In genomic region chr6:75458895-75459294, GRCh38 we compare ENCODE assay signal across 16 cellular contexts. TPM values are rescaled to one million over a fixed set of nuclear protein-coding genes. Genes with fewer than 3 reads are reported as not detected.
DNase-seq lines count a peak whose midpoint lies in the region; ATAC-seq and TF ChIP-seq lines count a peak whose summit lies in the region.
"Had no signal": no experiment of that assay in that cellular context is flagged by ENCODE, and none has a peak within 500 bp of the region (broad histone marks: within the 10 kb centered on the region; RNA-seq: fewer than 3 reads in every experiment).

No MANE protein-coding gene starts in this region.

- no peaks in the 10 kb centered on the region for H3K27me3 ChIP-seq in muscle layer of colon (ENCODE audit: control insufficient read depth in 1 of 2, insufficient read depth in 2 of 2, low read length in 2 of 2)
- no peaks in the 10 kb centered on the region for H3K27me3 ChIP-seq in aorta (ENCODE audit: control insufficient read depth in 1 of 2, insufficient read depth in 2 of 2, low read length in 1 of 2)

- no peaks in the 10 kb centered on the region for H3K9me3 Mint-ChIP-seq in T-cell
- H3K9me3 Mint-ChIP-seq: activated naive CD8-positive, alpha-beta T cell treated with anti-CD3 and anti-CD28 coated beads, Interleukin-2, amount 10 ng/mL, durations not matched to agents 7 days and 5 days; dendritic cell treated with granulocyte-macrophage colony-stimulating factor and Interleukin-4, amounts not matched to agents 40 ng/mL and 50 ng/mL, for 4 days; stimulated activated naive CD8-positive, alpha-beta T cell treated with anti-CD3 and anti-CD28 coated beads, Interleukin-15, amount 100 ng/mL, for 72 hours had no signal

- no peaks in the 10 kb centered on the region for H3K36me3 Mint-ChIP-seq in T-cell
- H3K36me3 Mint-ChIP-seq: activated naive CD8-positive, alpha-beta T cell treated with anti-CD3 and anti-CD28 coated beads, Interleukin-2, amount 10 ng/mL, durations not matched to agents 7 days and 5 days; naive B cell had no signal

- ATAC-seq in aorta (ENCODE audit: low FRiP score) (peak; percentile 79), T-cell (replicated peaks in 1 of 4) (no peak), HG03039 (IDR thresholded peaks at IDR 0.05; ENCODE audit: unreplicated experiment) (no peak)
- ATAC-seq: stimulated activated naive CD8-positive, alpha-beta T cell treated with anti-CD3 and anti-CD28 coated beads, Interleukin-15, amount 100 ng/mL, for 72 hours had no signal

- H3K36me3 ChIP-seq in muscle layer of colon (ENCODE audit: insufficient read depth, low read length) (no peaks in the 10 kb centered on the region), aorta (ENCODE audit: control insufficient read depth in 1 of 2, insufficient read depth in 2 of 2, low read length in 1 of 2) (no peaks in the 10 kb centered on the region)

- TF ChIP-seq CTCF in fibroblast of mammary gland (conservative IDR thresholded peaks at IDR 0.05; ENCODE audit: control insufficient read depth, insufficient read depth, low read depth, low read length): no peak

- H3K4me1 Mint-ChIP-seq in T-cell: no peaks in the 10 kb centered on the region
- H3K4me1 Mint-ChIP-seq: activated naive CD8-positive, alpha-beta T cell treated with anti-CD3 and anti-CD28 coated beads, Interleukin-2, amount 10 ng/mL, durations not matched to agents 7 days and 5 days; naive B cell; stimulated activated naive CD8-positive, alpha-beta T cell treated with anti-CD3 and anti-CD28 coated beads, Interleukin-15, amount 100 ng/mL, for 72 hours had no signal

- DNase-seq in SK-MEL-5 (ENCODE audit: low read depth, low spot score): peak; percentile 80
- DNase-seq in fibroblast of mammary gland (ENCODE audit: low read depth): peak; percentile 94
- DNase-seq in aorta: no peak
- DNase-seq in T-cell: no peak
- no peak for DNase-seq in stimulated activated CD4-positive, alpha-beta T cell treated with anti-CD3 and anti-CD28 coated beads, Interleukin-4, amount 100 ng/mL, for 4 hours
- DNase-seq: activated CD4-positive, alpha-beta T cell treated with anti-CD3 and anti-CD28 coated beads for 1 hour; activated naive CD8-positive, alpha-beta T cell treated with anti-CD3 and anti-CD28 coated beads, Interleukin-2, amount 10 ng/mL, durations not matched to agents 7 days and 5 days; activated T-cell treated with anti-CD3 and anti-CD28 coated beads for 4 hours; Caco-2; HCEC 1CT; naive B cell; stimulated activated naive CD8-positive, alpha-beta T cell treated with anti-CD3 and anti-CD28 coated beads, Interleukin-15, amount 100 ng/mL, for 72 hours had no signal

- H3K9me3 ChIP-seq in muscle layer of colon (ENCODE audit: low read length) (no peaks in the 10 kb centered on the region), aorta (ENCODE audit: control insufficient read depth, low read length) (no peaks in the 10 kb centered on the region)
- H3K9me3 ChIP-seq: Caco-2 had no signal

- intact Hi-C loops in aorta (cut with DNase I): no loop called here

- H3K27ac Mint-ChIP-seq in T-cell: no peak overlapping the region
- H3K27ac Mint-ChIP-seq: activated naive CD8-positive, alpha-beta T cell treated with anti-CD3 and anti-CD28 coated beads, Interleukin-2, amount 10 ng/mL, durations not matched to agents 7 days and 5 days; dendritic cell treated with granulocyte-macrophage colony-stimulating factor and Interleukin-4, amounts not matched to agents 40 ng/mL and 50 ng/mL, for 4 days; naive B cell; stimulated activated naive CD8-positive, alpha-beta T cell treated with anti-CD3 and anti-CD28 coated beads, Interleukin-15, amount 100 ng/mL, for 72 hours had no signal

- H3K27ac ChIP-seq in muscle layer of colon (ENCODE audit: low read depth, low read length) (peak overlapping the region; percentile 57), aorta (ENCODE audit: low read depth in 1 of 2, low read length in 2 of 2) (peak overlapping the region in 1 of 2 donors; percentile 67)

- H3K4me1 ChIP-seq in muscle layer of colon (ENCODE audit: insufficient read depth, low read length) (peaks cover 42% of the 10 kb centered on the region), aorta (ENCODE audit: control insufficient read depth in 1 of 2, insufficient read depth in 2 of 2, low read length in 2 of 2) (peaks cover 3 to 8% of the 10 kb centered on the region in 2 donors)
- H3K4me1 ChIP-seq: Caco-2 had no signal

- H3K27me3 Mint-ChIP-seq in T-cell: no peaks in the 10 kb centered on the region
- H3K27me3 Mint-ChIP-seq: stimulated activated naive CD8-positive, alpha-beta T cell treated with anti-CD3 and anti-CD28 coated beads, Interleukin-15, amount 100 ng/mL, for 72 hours had no signal

- WGBS in aorta, 2 donors: 12 to 15% methylated on average over 4 of the region's 4 CpGs

- no peak overlapping the region for H3K4me3 Mint-ChIP-seq in T-cell
- H3K4me3 Mint-ChIP-seq: activated naive CD8-positive, alpha-beta T cell treated with anti-CD3 and anti-CD28 coated beads, Interleukin-2, amount 10 ng/mL, durations not matched to agents 7 days and 5 days; dendritic cell treated with granulocyte-macrophage colony-stimulating factor and Interleukin-4, amounts not matched to agents 40 ng/mL and 50 ng/mL, for 4 days; naive B cell; stimulated activated naive CD8-positive, alpha-beta T cell treated with anti-CD3 and anti-CD28 coated beads, Interleukin-15, amount 100 ng/mL, for 72 hours had no signal

- H3K4me3 ChIP-seq in fibroblast of mammary gland (ENCODE audit: control insufficient read depth, low read depth, low read length) (no peak overlapping the region), muscle layer of colon (ENCODE audit: low read depth in 1 of 2, low read length in 2 of 2) (no peak overlapping the region), aorta (ENCODE audit: low read length in 2 of 2) (no peak overlapping the region)

- CTCF ChIA-PET in T-cell (lab: Charles Lee): no interaction called here

- POLR2A ChIA-PET in T-cell (lab: Charles Lee): no interaction called here

- in situ Hi-C loops in SK-MEL-5 (cut with HindIII; ENCODE audit: low pct_unique_long_range_greater_than_20kb, low sequenced_read_pairs): no loop called here

- no peak overlapping the region for H3K9ac ChIP-seq in muscle layer of colon (ENCODE audit: low read length)

RNA-seq across cellular contexts. Expression of gene FILIP1, which starts 34.7 kb away (rescaled TPM):
- total RNA-seq in SK-MEL-5 (2014; rRNA removed; shearing (Covaris generic)): 0.03 TPM in 1 of 2 replicates, not detected in the other
- 0.04 and 0.10 TPM in 2 replicates for polyA plus RNA-seq in SK-MEL-5 (2015; cell fraction: cytosol; rRNA removed)
- polyA plus RNA-seq in SK-MEL-5 (2015; cell fraction: nucleus; rRNA removed): not detected in 2 replicates
- total RNA-seq in aorta: 10 to 100 TPM; 34.4 to 53.3 TPM
- 1 to 10 TPM; 6.9 to 8.3 TPM for polyA plus RNA-seq in aorta
- total RNA-seq in T-cell: under 1 TPM in 2 of 5 donors, not detected in 3; 0.07 to 0.09 TPM
- total RNA-seq: activated naive CD8-positive, alpha-beta T cell treated with anti-CD3 and anti-CD28 coated beads, Interleukin-2, amount 10 ng/mL, durations not matched to agents 7 days and 5 days; T-helper 1 cell treated with Interleukin-12 subunit alpha and Interleukin-12 subunit beta and Interleukin-4 antibody, amounts not matched to agents 30 ng/mL and 1 ng/mL, for 36 hours had no signal

Comparison
In these comparisons a context has a peak if more than half of its experiments do, and no peak if none do; other contexts are left out.
1. DNase-seq: peak in SK-MEL-5 (single experiment) and fibroblast of mammary gland (single experiment); none in aorta (0 of 2), T-cell (0 of 34) and stimulated activated CD4-positive, alpha-beta T cell treated with anti-CD3 and anti-CD28 coated beads, Interleukin-4, amount 100 ng/mL, for 4 hours (0 of 2).
2. RNA of gene FILIP1, which starts 34.7 kb away (total RNA-seq): 34.4 to 53.3 TPM in aorta; 0.07 to 0.09 TPM in T-cell and 0.03 TPM in SK-MEL-5; every median in the first group is over 10 times any median in the second.